8 cellular contexts compared by ENCODE assay signal in genomic region chr12:91381309-91381804, GRCh38.
DNase-seq lines count a peak whose midpoint lies in the region; ATAC-seq and TF ChIP-seq lines count a peak whose summit lies in the region.

No MANE protein-coding gene starts in this region.

- H3K27me3 ChIP-seq in esophagus muscularis mucosa (no peaks in the 10 kb centered on the region), upper lobe of right lung (no peaks in the 10 kb centered on the region)
- no peaks in the 10 kb centered on the region for H3K27me3 ChIP-seq in effector memory CD4-positive, alpha-beta T cell (replicated peaks; ENCODE audit: control insufficient read depth, insufficient read depth, low read length, poor library complexity, severe bottlenecking)

- intact Hi-C loops in esophagus muscularis mucosa (cut with DNase I) = loop anchor here (5.0 to 10.0 kb wide), 2 partner anchors 1191 to 1263 kb away; no protein-coding TSS in a partner anchor
- intact Hi-C loops in mucosa of descending colon (cut with DNase I, micrococcal nuclease) = loop anchor here in 1 of 2 donors (10.0 kb wide), 2 partner anchors 1193 to 1263 kb away; no protein-coding TSS in a partner anchor
- intact Hi-C loops in upper lobe of right lung (cut with DNase I) = loop anchor here (5.0 kb wide), 1 partner anchor 1191 kb away; no protein-coding TSS in a partner anchor

- H3K27ac ChIP-seq in esophagus muscularis mucosa (replicated peaks in 1 of 4) = peak overlapping the region; percentile 35 to 59 (median 55)
- H3K27ac ChIP-seq in upper lobe of right lung = peak overlapping the region; percentile 18
- no peak overlapping the region for H3K27ac ChIP-seq in effector memory CD4-positive, alpha-beta T cell (ENCODE audit: insufficient read depth, low read length, poor library complexity, severe bottlenecking)

- ATAC-seq in GM19452 (IDR thresholded peaks at IDR 0.05; ENCODE audit: unreplicated experiment) (peak; percentile 54), HG03565 (IDR thresholded peaks at IDR 0.05; ENCODE audit: unreplicated experiment) (peak; percentile 59), mucosa of descending colon (peak; percentile 12), upper lobe of right lung (peak; percentile 76)

- H3K9me3 ChIP-seq in esophagus muscularis mucosa (no peaks in the 10 kb centered on the region), mucosa of descending colon (no peaks in the 10 kb centered on the region), upper lobe of right lung (no peaks in the 10 kb centered on the region)
- H3K9me3 ChIP-seq in effector memory CD4-positive, alpha-beta T cell (ENCODE audit: control insufficient read depth, low read length) = no peaks in the 10 kb centered on the region

- H3K4me3 ChIP-seq in esophagus muscularis mucosa (peak overlapping the region; percentile 42 to 58 (median 48)), mucosa of descending colon (no peak overlapping the region), upper lobe of right lung (peak overlapping the region; percentile 39)
- H3K4me3 ChIP-seq in effector memory CD4-positive, alpha-beta T cell (ENCODE audit: insufficient read depth, low read depth, low read length, poor library complexity, severe bottlenecking) = no peak overlapping the region

- TF ChIP-seq CTCF in esophagus muscularis mucosa (IDR thresholded peaks at IDR 0.05) (no peak), mucosa of descending colon (IDR thresholded peaks at IDR 0.05) (no peak), upper lobe of right lung (IDR thresholded peaks at IDR 0.05) (no peak)

- DNase-seq in D341Med (ENCODE audit: low spot score) (peak; percentile 35), T1000 (lab: John Stamatoyannopoulos, UW) (peak; percentile 96), esophagus muscularis mucosa (ENCODE audit: extremely low spot score) (no peak), mucosa of descending colon (no peak), upper lobe of right lung (no peak)
- no peak for DNase-seq in effector memory CD4-positive, alpha-beta T cell

- WGBS in esophagus muscularis mucosa = 16% methylated on average over 11 of the region's 11 CpGs

- no peaks in the 10 kb centered on the region for H3K36me3 ChIP-seq in esophagus muscularis mucosa
- no peaks in the 10 kb centered on the region for H3K36me3 ChIP-seq in mucosa of descending colon (ENCODE audit: low read depth)
- H3K36me3 ChIP-seq in upper lobe of right lung = no peaks in the 10 kb centered on the region
- H3K36me3 ChIP-seq in effector memory CD4-positive, alpha-beta T cell (ENCODE audit: control insufficient read depth, insufficient read depth, low read length) = no peaks in the 10 kb centered on the region

- no peak for TF ChIP-seq EP300 in esophagus muscularis mucosa (IDR thresholded peaks at IDR 0.05)

- TF ChIP-seq POLR2A in esophagus muscularis mucosa (IDR thresholded peaks at IDR 0.05; ENCODE audit: low read depth) = no peak

- H3K4me1 ChIP-seq in esophagus muscularis mucosa (peaks cover 0 to 7% (median 6%) of the 10 kb centered on the region in 4 donors), mucosa of descending colon (ENCODE audit: low read depth) (no peaks in the 10 kb centered on the region), upper lobe of right lung (peaks cover 8% of the 10 kb centered on the region)
- peaks cover 4% of the 10 kb centered on the region for H3K4me1 ChIP-seq in effector memory CD4-positive, alpha-beta T cell (ENCODE audit: control insufficient read depth, insufficient read depth, low read length, poor library complexity, severe bottlenecking)

Comparison
In these comparisons a context has a peak if more than half of its experiments do, and no peak if none do; other contexts are left out.
1. DNase-seq: peak in D341Med (single experiment) and T1000 (single experiment); none in esophagus muscularis mucosa (single experiment), mucosa of descending colon (0 of 3), upper lobe of right lung (single experiment) and effector memory CD4-positive, alpha-beta T cell (0 of 3).
2. ATAC-seq: peak in every context shown above with its lines; median percentile 76 in upper lobe of right lung; 59 in HG03565; 54 in GM19452; 12 in mucosa of descending colon.
3. H3K4me3 ChIP-seq: peak in esophagus muscularis mucosa (4 of 4) and upper lobe of right lung (single experiment); none in mucosa of descending colon (single experiment) and effector memory CD4-positive, alpha-beta T cell (single experiment).